In genomic region chr7:36686499-36686898, GRCh38 we compare ENCODE assay signal across 9 cellular contexts. TPM values are rescaled to one million over a fixed set of nuclear protein-coding genes. Genes with fewer than 3 reads are reported as not detected.
DNase-seq lines count a peak whose midpoint lies in the region; ATAC-seq, FAIRE-seq and TF ChIP-seq lines count a peak whose summit lies in the region.
"Had no signal": no experiment of that assay in that cellular context is flagged by ENCODE, and none has a peak within 500 bp of the region (broad histone marks: within the 10 kb centered on the region; RNA-seq: fewer than 3 reads in every experiment).

No MANE protein-coding gene starts in this region.

- H3K4me3 Mint-ChIP-seq in activated CD4-positive, alpha-beta memory T cell treated with anti-CD3 and anti-CD28 coated beads for 36 hours, result no peak overlapping the region

- H3K27me3 Mint-ChIP-seq in activated CD4-positive, alpha-beta memory T cell treated with anti-CD3 and anti-CD28 coated beads for 36 hours, result no peaks in the 10 kb centered on the region

- intact Hi-C loops in activated CD4-positive, alpha-beta memory T cell treated with anti-CD3 and anti-CD28 coated beads for 36 hours (cut with micrococcal nuclease), result loop anchor here (1.0 to 10.0 kb wide), 2 partner anchors 38 to 292 kb away; partner anchors contain the start of gene AOAH

- FAIRE-seq in H1 (lab: Jason Lieb, UNC), result no peak

- H3K79me2 ChIP-seq in H1 (ENCODE audit: control insufficient read depth in 1 of 2, insufficient read depth in 2 of 2, low read length in 2 of 2), result no peaks in the 10 kb centered on the region

- DNase-seq in HK-2 (ENCODE audit: unreplicated experiment), result peak; percentile 19
- peak; percentile 66 for DNase-seq in activated CD4-positive, alpha-beta memory T cell treated with anti-CD3 and anti-CD28 coated beads for 36 hours
- no peak for DNase-seq in H1 (ENCODE audit: low read depth in 1 of 2, low spot score in 2 of 2)
- DNase-seq in stimulated activated CD4-positive, alpha-beta T cell treated with anti-CD3 and anti-CD28 coated beads, TNF-alpha, amount 100 ng/mL, for 24 hours (ENCODE audit: low read depth in 3 of 3), result peak in 2 of 3 experiments; percentile 27 to 48
- no peak for DNase-seq in left lobe of liver (ENCODE audit: low spot score)
- no peak for DNase-seq in AG08396 (ENCODE audit: low spot score)

- CTCF ChIA-PET in activated CD4-positive, alpha-beta memory T cell treated with anti-CD3 and anti-CD28 coated beads for 36 hours (lab: Charles Lee), result interaction anchor here (0.6 to 2.0 kb wide), 2 partner anchors 12 to 16 kb away, joined by 3 to 4 read pairs; no protein-coding TSS in a partner anchor
- CTCF ChIA-PET in H1 (lab: Charles Lee; ENCODE audit: partially characterized antibody), result interaction anchor here (0.6 to 5.1 kb wide), 4 partner anchors 16 to 513 kb away, joined by 3 to 16 read pairs (median 4); no protein-coding TSS in a partner anchor

- no peak overlapping the region for H4K91ac ChIP-seq in H1 (replicated peaks; ENCODE audit: insufficient read length, low read length)

- no peaks in the 10 kb centered on the region for H3K9me3 ChIP-seq in H1 (ENCODE audit: insufficient read depth in 2 of 2, low read depth in 1 of 2, low read length in 1 of 2)
- H3K9me3 ChIP-seq: neutrophil had no signal

- no peak overlapping the region for H3K4me3 ChIP-seq in H1 (ENCODE audit: extremely low read depth in 1 of 4, insufficient read depth in 2 of 4, low read depth in 3 of 4, low read length in 4 of 4)

- no peaks in the 10 kb centered on the region; the same call in 1 of the 2 replicates for H3K23me2 ChIP-seq in H1 (ENCODE audit: low read depth, low read length)

- TF ChIP-seq EP300 in H1 (IDR thresholded peaks at IDR 0.05; ENCODE audit: borderline replicate concordance in 1 of 2, low read depth in 2 of 2, low read length in 2 of 2), result no peak

- no peak overlapping the region for H2AK5ac ChIP-seq in H1 (ENCODE audit: low read depth, low read length)

- no peak overlapping the region for H2BK20ac ChIP-seq in H1 (ENCODE audit: low read length)

- no peak overlapping the region for H2BK15ac ChIP-seq in H1 (ENCODE audit: low read length)

- no peaks in the 10 kb centered on the region for H3K9me3 Mint-ChIP-seq in activated CD4-positive, alpha-beta memory T cell treated with anti-CD3 and anti-CD28 coated beads for 36 hours

- H3K9ac ChIP-seq in H1 (replicated peaks in 1 of 4; ENCODE audit: extremely low read depth in 1 of 4, low read depth in 3 of 4, low read length in 3 of 4), result no peak overlapping the region

- no peak overlapping the region for H3K27ac ChIP-seq in H1 (ENCODE audit: low read depth, low read length)
- H3K27ac ChIP-seq: neutrophil had no signal

- H2BK5ac ChIP-seq in H1 (ENCODE audit: low read depth, low read length), result no peak overlapping the region

- no peak overlapping the region for H4K5ac ChIP-seq in H1 (ENCODE audit: insufficient read length, low read depth, low read length)

- no peak overlapping the region for H3K4ac ChIP-seq in H1 (replicated peaks; ENCODE audit: insufficient read length, low read depth, low read length)

- no peaks in the 10 kb centered on the region for H3K4me1 ChIP-seq in H1 (replicated peaks in 1 of 4; ENCODE audit: control insufficient read depth in 3 of 4, insufficient read depth in 4 of 4, low read length in 3 of 4)

- POLR2A ChIA-PET in activated CD4-positive, alpha-beta memory T cell treated with anti-CD3 and anti-CD28 coated beads for 36 hours (lab: Charles Lee), result no interaction called here
- POLR2A ChIA-PET in H1 (lab: Charles Lee; ENCODE audit: partially characterized antibody), result no interaction called here

- H3K36me3 Mint-ChIP-seq in activated CD4-positive, alpha-beta memory T cell treated with anti-CD3 and anti-CD28 coated beads for 36 hours, result no peaks in the 10 kb centered on the region

- H3K4me1 Mint-ChIP-seq in activated CD4-positive, alpha-beta memory T cell treated with anti-CD3 and anti-CD28 coated beads for 36 hours (ENCODE audit: low read depth), result peaks cover 63% of the 10 kb centered on the region

- no peak overlapping the region for H2BK120ac ChIP-seq in H1 (replicated peaks; ENCODE audit: low read depth, low read length)

- no peak overlapping the region for H3K4me2 ChIP-seq in H1 (ENCODE audit: insufficient read depth in 1 of 2, low read depth in 2 of 2, low read length in 2 of 2)

- no peak for TF ChIP-seq CTCF in H1 (IDR thresholded peaks at IDR 0.05; ENCODE audit: control extremely low read depth in 1 of 3, insufficient read depth in 1 of 3, low read depth in 1 of 3, low read length in 3 of 3)

- no peaks in the 10 kb centered on the region for H4K20me1 ChIP-seq in H1 (replicated peaks in 1 of 2; ENCODE audit: control insufficient read depth in 1 of 2, insufficient read depth in 2 of 2, low read length in 2 of 2)

- no peak overlapping the region for H3K56ac ChIP-seq in H1 (replicated peaks; ENCODE audit: insufficient read length, low read depth, low read length)

- TF ChIP-seq POLR2A in H1 (IDR thresholded peaks at IDR 0.05; ENCODE audit: control extremely low read depth in 1 of 2, low read depth in 2 of 2, low read length in 2 of 2), result no peak

- no peak overlapping the region for H2AFZ ChIP-seq in H1 (ENCODE audit: low read length)

- H3K36me3 ChIP-seq in H1 (ENCODE audit: control insufficient read depth in 2 of 4, insufficient read depth in 4 of 4, low read length in 3 of 4), result no peaks in the 10 kb centered on the region

- H3K27ac Mint-ChIP-seq in activated CD4-positive, alpha-beta memory T cell treated with anti-CD3 and anti-CD28 coated beads for 36 hours, result peak overlapping the region; percentile 60

- ATAC-seq in HG02798 (IDR thresholded peaks at IDR 0.05; ENCODE audit: poor library complexity, unreplicated experiment), result no peak
- no peak for ATAC-seq in GM21360 (IDR thresholded peaks at IDR 0.05; ENCODE audit: unreplicated experiment)
- ATAC-seq in left lobe of liver, result no peak

- H4K8ac ChIP-seq in H1 (ENCODE audit: extremely low read depth, insufficient read depth, low read length), result no peak overlapping the region

- no peaks in the 10 kb centered on the region for H3K27me3 ChIP-seq in H1 (replicated peaks in 1 of 4; ENCODE audit: control insufficient read depth in 3 of 4, extremely low read depth in 1 of 4, insufficient read depth in 3 of 4, low read length in 3 of 4)
- H3K27me3 ChIP-seq: neutrophil had no signal

- no peak for TF ChIP-seq RAD21 in H1 (IDR thresholded peaks at IDR 0.05 in 1 of 2, conservative IDR thresholded peaks at IDR 0.05 in 1 of 2; ENCODE audit: low read depth in 2 of 2, low read length in 2 of 2)

- no peak overlapping the region for H3K23ac ChIP-seq in H1 (ENCODE audit: insufficient read length)

- WGBS in H1 (ENCODE audit: extremely low coverage in 1 of 2, insufficient coverage in 1 of 2, insufficient read length in 1 of 2, insufficient replicate concordance in 2 of 2, low coverage in 1 of 2, low lambda C conversion rate in 2 of 2, missing lambda C conversion rate in 1 of 2), 2 experiments, result 81% methylated on average over 5 of the region's 5 CpGs; no CpG with 5 or more reads in 1 of the 2 experiments

- peak overlapping the region; percentile 18; the same call in 1 of the 2 replicates for H2BK12ac ChIP-seq in H1 (ENCODE audit: low read depth, low read length)

- no peaks in the 10 kb centered on the region for H3K79me1 ChIP-seq in H1 (ENCODE audit: low read depth, low read length)

- H3K14ac ChIP-seq in H1 (ENCODE audit: insufficient read length), result no peak overlapping the region

- H3K18ac ChIP-seq in H1 (ENCODE audit: extremely low read depth, low read length), result no peak overlapping the region

TF ChIP-seq in H1, 55 proteins besides CTCF, POLR2A, EP300 and RAD21 (continues in another document):
- TF ChIP-seq RNF2 (IDR thresholded peaks at IDR 0.05; ENCODE audit: borderline replicate concordance, low read depth, low read length, missing control alignments, poor library complexity, severe bottlenecking) (no peak), CREB1 (IDR thresholded peaks at IDR 0.05) (no peak), SIX5 (IDR thresholded peaks at IDR 0.05; ENCODE audit: low read depth, low read length) (no peak), TCF12 (IDR thresholded peaks at IDR 0.05; ENCODE audit: low read depth, low read length) (no peak), CHD2 (IDR thresholded peaks at IDR 0.05; ENCODE audit: low read length) (no peak), FOSL1 (IDR thresholded peaks at IDR 0.05; ENCODE audit: insufficient read depth, low read depth, low read length) (no peak), GTF2F1 (IDR thresholded peaks at IDR 0.05; ENCODE audit: borderline replicate concordance, low read depth, low read length) (no peak), PHF8 (conservative IDR thresholded peaks at IDR 0.05; ENCODE audit: low read depth, low read length) (no peak), SP2 (IDR thresholded peaks at IDR 0.05; ENCODE audit: low read length) (no peak), TEAD4 (IDR thresholded peaks at IDR 0.05; ENCODE audit: low read depth, low read length) (no peak), KDM4A (IDR thresholded peaks at IDR 0.05; ENCODE audit: low read depth, low read length, severe bottlenecking) (no peak), CEBPB (IDR thresholded peaks at IDR 0.05; ENCODE audit: low read depth, low read length) (no peak), SP4 (IDR thresholded peaks at IDR 0.05; ENCODE audit: low read length) (no peak), NRF1 (IDR thresholded peaks at IDR 0.05; ENCODE audit: low read depth, low read length) (no peak), NANOG (IDR thresholded peaks at IDR 0.05; ENCODE audit: insufficient read depth, low read depth, low read length, poor library complexity, severe bottlenecking) (no peak), SAP30 (IDR thresholded peaks at IDR 0.05; ENCODE audit: insufficient read depth, insufficient replicate concordance, low read length) (no peak), RXRA (IDR thresholded peaks at IDR 0.05; ENCODE audit: insufficient read depth, low read depth, low read length) (no peak)

RNA-seq across cellular contexts. Expression of gene AOAH, which starts 37.8 kb away (rescaled TPM):
- total RNA-seq in activated CD4-positive, alpha-beta memory T cell treated with anti-CD3 and anti-CD28 coated beads for 36 hours, result 1 to 10 TPM; 2.4 to 2.6 TPM
- 0.55 TPM in 1 of 2 replicates, not detected in the other for total RNA-seq in H1 (2021; fragmentation: NEBNext Ultra II Directional; extraction: Animal tissue kit (Norgen Biotek cat#: 25700))
- 0.08 and 0.30 TPM in 2 replicates for polyA plus RNA-seq in H1 (2011; rRNA removed)
- 0.30 TPM for polyA plus RNA-seq in H1 (2011; cell fraction: cytosol; rRNA removed)
- 0.39 TPM for polyA plus RNA-seq in H1 (2011; cell fraction: nucleus; rRNA removed)
- 0.29 to 0.45 TPM in 2 of 4 replicates, not detected in the others for polyA plus RNA-seq in H1 (2012, experiment 1 of 2)
- not detected for polyA plus RNA-seq in H1 (2012, experiment 2 of 2)
- 0.10 TPM for polyA plus RNA-seq in H1 (2013, experiment 1 of 2)
- polyA plus RNA-seq in H1 (2013, experiment 2 of 2), result 0.07 TPM
- polyA minus RNA-seq in H1 (2011; rRNA and poly(A)+ RNA removed), result 0.54 TPM in 2 replicates
- not detected for polyA minus RNA-seq in H1 (2011; cell fraction: cytosol; rRNA and poly(A)+ RNA removed)
- polyA minus RNA-seq in H1 (2011; cell fraction: nucleus; rRNA and poly(A)+ RNA removed), result 2.3 TPM
- total RNA-seq in left lobe of liver, result 3.3 TPM

Comparison
In these comparisons a context has a peak if more than half of its experiments do, and no peak if none do; other contexts are left out.
1. DNase-seq: peak in HK-2 (single experiment), activated CD4-positive, alpha-beta memory T cell treated with anti-CD3 and anti-CD28 coated beads for 36 hours (single experiment) and stimulated activated CD4-positive, alpha-beta T cell treated with anti-CD3 and anti-CD28 coated beads, TNF-alpha, amount 100 ng/mL, for 24 hours (2 of 3); none in H1 (0 of 2), left lobe of liver (single experiment) and AG08396 (single experiment).